Comparison of ENCODE assay signal across 16 cellular contexts in genomic region chr9:89810434-89810833, GRCh38.
DNase-seq lines count a peak whose midpoint lies in the region; ATAC-seq and TF ChIP-seq lines count a peak whose summit lies in the region.
"Had no signal": no experiment of that assay in that cellular context is flagged by ENCODE, and none has a peak within 500 bp of the region (broad histone marks: within the 10 kb centered on the region; RNA-seq: fewer than 3 reads in every experiment).

No MANE protein-coding gene starts in this region.

- no peak for TF ChIP-seq RAD21 in Ishikawa (IDR thresholded peaks at IDR 0.05; ENCODE audit: low read depth)

- peaks cover 15% of the 10 kb centered on the region for H3K4me1 Mint-ChIP-seq in memory B cell

- H4K20me1 ChIP-seq in hepatocyte (ENCODE audit: insufficient read depth, poor library complexity, severe bottlenecking): no peaks in the 10 kb centered on the region

- H3K36me3 Mint-ChIP-seq in memory B cell: no peaks in the 10 kb centered on the region
- H3K36me3 Mint-ChIP-seq: activated CD8-positive, alpha-beta memory T cell treated with anti-CD3 and anti-CD28 coated beads, Interleukin-2, amount 10 ng/mL, durations not matched to agents 7 days and 5 days had no signal

- DNase-seq in AG10803 (ENCODE audit: low read depth) (peak; percentile 12), adipocyte (ENCODE audit: low read depth) (peak; percentile 1), memory B cell (ENCODE audit: low spot score in 2 of 2) (no peak), hepatocyte (ENCODE audit: low spot score) (no peak), NCI-H748 (lab: John Stamatoyannopoulos, UW; ENCODE audit: unreplicated experiment) (no peak)
- DNase-seq: activated CD8-positive, alpha-beta memory T cell treated with anti-CD3 and anti-CD28 coated beads, Interleukin-2, amount 10 ng/mL, durations not matched to agents 7 days and 5 days; activated gamma-delta T cell treated with Interleukin-2 at 50 U/mL for 16 hours; AML-193; effector memory CD8-positive, alpha-beta T cell; KBM-7; NCI-H187 treated with DMSO at 0.1 percent for 48 hours had no signal

- no peak for TF ChIP-seq CTCF in AG10803 (conservative IDR thresholded peaks at IDR 0.05; ENCODE audit: low read length)
- TF ChIP-seq CTCF in hepatocyte (IDR thresholded peaks at IDR 0.05; ENCODE audit: poor library complexity): no peak

- peak overlapping the region; percentile 53 for H3K27ac Mint-ChIP-seq in memory B cell
- H3K27ac Mint-ChIP-seq: activated CD8-positive, alpha-beta memory T cell treated with anti-CD3 and anti-CD28 coated beads, Interleukin-2, amount 10 ng/mL, durations not matched to agents 7 days and 5 days; effector memory CD8-positive, alpha-beta T cell had no signal

- H3K36me3 ChIP-seq in adipocyte (ENCODE audit: control insufficient read depth, insufficient read depth, low read length, severe bottlenecking): no peaks in the 10 kb centered on the region
- H3K36me3 ChIP-seq in hepatocyte (replicated peaks; ENCODE audit: insufficient read depth, low read depth): no peaks in the 10 kb centered on the region
- H3K36me3 ChIP-seq: breast epithelium had no signal

- no peak overlapping the region for H2AFZ ChIP-seq in hepatocyte

- TF ChIP-seq EP300 in Ishikawa (IDR thresholded peaks at IDR 0.05; ENCODE audit: borderline replicate concordance): no peak

- no peaks in the 10 kb centered on the region for H3K9me3 Mint-ChIP-seq in memory B cell
- H3K9me3 Mint-ChIP-seq: effector memory CD8-positive, alpha-beta T cell had no signal

- H3K27ac ChIP-seq in hepatocyte: no peak overlapping the region
- H3K27ac ChIP-seq: breast epithelium, VCaP had no signal

- no peak overlapping the region for H3K4me3 Mint-ChIP-seq in memory B cell
- H3K4me3 Mint-ChIP-seq: activated CD8-positive, alpha-beta memory T cell treated with anti-CD3 and anti-CD28 coated beads, Interleukin-2, amount 10 ng/mL, durations not matched to agents 7 days and 5 days; effector memory CD8-positive, alpha-beta T cell had no signal

- H3K9ac ChIP-seq in adipocyte (ENCODE audit: low read length): no peak overlapping the region

- ATAC-seq in memory B cell (ENCODE audit: low read depth) (no peak), HG03135 (IDR thresholded peaks at IDR 0.05; ENCODE audit: unreplicated experiment) (no peak), GM19463 (IDR thresholded peaks at IDR 0.05; ENCODE audit: unreplicated experiment) (no peak)
- ATAC-seq: activated CD8-positive, alpha-beta memory T cell treated with anti-CD3 and anti-CD28 coated beads, Interleukin-2, amount 10 ng/mL, durations not matched to agents 7 days and 5 days; effector memory CD8-positive, alpha-beta T cell had no signal

- no peak overlapping the region for H3K4me3 ChIP-seq in AG10803 (ENCODE audit: low read length)
- no peak overlapping the region for H3K4me3 ChIP-seq in adipocyte (ENCODE audit: low read length)
- no peak overlapping the region for H3K4me3 ChIP-seq in hepatocyte
- H3K4me3 ChIP-seq: breast epithelium had no signal

- H3K4me2 ChIP-seq in hepatocyte: no peak overlapping the region

- H3K27me3 Mint-ChIP-seq in memory B cell: peaks cover 5% of the 10 kb centered on the region

- H3K9me2 ChIP-seq in hepatocyte (replicated peaks; ENCODE audit: insufficient read depth): no peaks in the 10 kb centered on the region

- no peaks in the 10 kb centered on the region for H3K79me2 ChIP-seq in hepatocyte

- H3K27me3 ChIP-seq in adipocyte (replicated peaks; ENCODE audit: control insufficient read depth, insufficient read depth, low read length) (peaks cover 37% of the 10 kb centered on the region), hepatocyte (no peaks in the 10 kb centered on the region)

- 49% methylated on average over 7 of the region's 7 CpGs for WGBS in hepatocyte (ENCODE audit: low lambda C conversion rate, missing lambda C conversion rate)

- H3K4me1 ChIP-seq in adipocyte (ENCODE audit: control insufficient read depth, insufficient read depth, low read length) (peaks cover 6% of the 10 kb centered on the region), hepatocyte (ENCODE audit: insufficient read depth) (peaks cover 3% of the 10 kb centered on the region)
- H3K4me1 ChIP-seq: breast epithelium had no signal

- H3K9me3 ChIP-seq in adipocyte (ENCODE audit: control insufficient read depth, low read length) (no peaks in the 10 kb centered on the region), hepatocyte (ENCODE audit: low read depth) (no peaks in the 10 kb centered on the region)
- H3K9me3 ChIP-seq: breast epithelium had no signal

TF ChIP-seq in Ishikawa, 13 proteins besides CTCF, POLR2A, EP300 and RAD21:
- TF ChIP-seq, protein P1, sequence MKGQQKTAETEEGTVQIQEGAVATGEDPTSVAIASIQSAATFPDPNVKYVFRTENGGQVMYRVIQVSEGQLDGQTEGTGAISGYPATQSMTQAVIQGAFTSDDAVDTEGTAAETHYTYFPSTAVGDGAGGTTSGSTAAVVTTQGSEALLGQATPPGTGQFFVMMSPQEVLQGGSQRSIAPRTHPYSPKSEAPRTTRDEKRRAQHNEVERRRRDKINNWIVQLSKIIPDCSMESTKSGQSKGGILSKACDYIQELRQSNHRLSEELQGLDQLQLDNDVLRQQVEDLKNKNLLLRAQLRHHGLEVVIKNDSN (IDR thresholded peaks at IDR 0.05): 0 out of 2 replicates have a peak, but pooled peaks have one; percentile 20
- no peak for TF ChIP-seq EGR1 (IDR thresholded peaks at IDR 0.05)

Comparison
In these comparisons a context has a peak if more than half of its experiments do, and no peak if none do; other contexts are left out.
1. DNase-seq: peak in AG10803 (single experiment) and adipocyte (single experiment); none in memory B cell (0 of 2), hepatocyte (single experiment) and NCI-H748 (single experiment).